ENCODE assay signal across 9 cellular contexts in the genomic region with DNA sequence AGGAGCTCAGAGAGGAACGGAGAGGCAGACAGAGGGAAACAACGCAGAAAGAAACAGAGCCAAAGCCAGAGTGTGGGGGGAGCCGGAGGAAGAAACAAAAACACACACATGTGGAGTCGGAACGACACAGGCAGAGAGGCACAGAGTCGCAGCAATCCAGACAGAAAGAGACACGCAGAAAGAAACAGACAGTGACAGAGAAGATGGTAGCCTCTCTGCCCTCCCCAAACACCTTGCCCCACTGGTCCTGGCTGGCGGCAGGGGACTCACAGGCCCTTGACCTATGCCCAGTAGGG. TPM values are rescaled to one million over a fixed set of nuclear protein-coding genes. Genes with fewer than 3 reads are reported as not detected.
DNase-seq lines count a peak whose midpoint lies in the region; ATAC-seq and TF ChIP-seq lines count a peak whose summit lies in the region.
"Had no signal": no experiment of that assay in that cellular context is flagged by ENCODE, and none has a peak within 500 bp of the region (broad histone marks: within the 10 kb centered on the region; RNA-seq: fewer than 3 reads in every experiment).

No MANE protein-coding gene starts in this region.

- no peaks in the 10 kb centered on the region for H3K9me2 ChIP-seq in PC-9 (ENCODE audit: insufficient read depth)

- H3K4me3 ChIP-seq in GM12864 (ENCODE audit: low read depth, low read length) = peak overlapping the region; percentile 97
- H3K4me3 ChIP-seq in PC-9 = no peak overlapping the region
- peak overlapping the region; percentile 0 to 84 (median 59) for H3K4me3 ChIP-seq in fibroblast of lung (replicated peaks in 1 of 4; ENCODE audit: control extremely low read depth in 1 of 4, insufficient read depth in 1 of 4, low read depth in 3 of 4, low read length in 4 of 4)
- peak overlapping the region; percentile 98 for H3K4me3 ChIP-seq in skeletal muscle satellite cell (ENCODE audit: low read length)

- peak overlapping the region; percentile 10 for H3K9ac ChIP-seq in fibroblast of lung (ENCODE audit: insufficient read depth, low read length)
- H3K9ac ChIP-seq in skeletal muscle satellite cell (ENCODE audit: low read depth, low read length) = peak overlapping the region; percentile 51

- CTCF ChIA-PET in PC-9 (lab: Charles Lee) = interaction anchor here (0.5 to 1.2 kb wide), 2 partner anchors 437 to 490 kb away, joined by 3 read pairs; a partner anchor contains a TSS

- H3K27me3 ChIP-seq in PC-9 (ENCODE audit: insufficient read depth, low read depth) (no peaks in the 10 kb centered on the region), fibroblast of lung (ENCODE audit: control insufficient read depth, insufficient read depth, low read length) (no peaks in the 10 kb centered on the region), skeletal muscle satellite cell (ENCODE audit: control insufficient read depth, insufficient read depth, low read length) (no peaks in the 10 kb centered on the region)

- H3K27ac ChIP-seq in PC-9 = no peak overlapping the region
- H3K27ac ChIP-seq in fibroblast of lung (ENCODE audit: insufficient read depth, low read length) = no peak overlapping the region

- intact Hi-C loops in PC-9 (cut with micrococcal nuclease; ENCODE audit: unreplicated experiment) = no loop called here

- peaks cover 20% of the 10 kb centered on the region for H3F3A ChIP-seq in PC-9 (ENCODE audit: insufficient read depth, low read depth)

- H3K4me1 ChIP-seq in PC-9 (replicated peaks; ENCODE audit: insufficient read depth) (peaks cover 17% of the 10 kb centered on the region), fibroblast of lung (ENCODE audit: control insufficient read depth, extremely low read depth, insufficient read depth, low read length) (peaks cover 19% of the 10 kb centered on the region), skeletal muscle satellite cell (ENCODE audit: control insufficient read depth, insufficient read depth, low read length) (peaks cover 28% of the 10 kb centered on the region)

- H3K4me2 ChIP-seq in PC-9 (peak overlapping the region; percentile 86), fibroblast of lung (ENCODE audit: extremely low read depth, insufficient read depth, low read length) (peak overlapping the region; percentile 97), skeletal muscle satellite cell (ENCODE audit: low read length) (peak overlapping the region; percentile 95)

- H3K9me3 ChIP-seq in PC-9 (ENCODE audit: insufficient read depth, low read depth) (no peaks in the 10 kb centered on the region), fibroblast of lung (ENCODE audit: control insufficient read depth, insufficient read depth, low read depth, low read length) (no peaks in the 10 kb centered on the region), skeletal muscle satellite cell (replicated peaks; ENCODE audit: low read length) (no peaks in the 10 kb centered on the region)

- H3K36me3 ChIP-seq in PC-9 (ENCODE audit: low read depth) = no peaks in the 10 kb centered on the region
- H3K36me3 ChIP-seq in fibroblast of lung (ENCODE audit: control insufficient read depth, insufficient read depth, low read length) = peaks cover 37% of the 10 kb centered on the region
- peaks cover 47% of the 10 kb centered on the region for H3K36me3 ChIP-seq in skeletal muscle satellite cell (ENCODE audit: insufficient read depth, low read length)

- H2AFZ ChIP-seq in PC-9 (no peak overlapping the region), fibroblast of lung (ENCODE audit: low read length) (no peak overlapping the region)

- no peak for ATAC-seq in HG02763 (IDR thresholded peaks at IDR 0.05; ENCODE audit: unreplicated experiment)
- no peak for ATAC-seq in GM21526 (IDR thresholded peaks at IDR 0.05; ENCODE audit: low FRiP score, unreplicated experiment)

- no TSS peak for BruUV-seq in PC-9 (replicated peaks; lab: Mats Ljungman, UMichigan)

- DNase-seq in GM12864 (ENCODE audit: low read depth) (no peak), PC-9 (no peak), fibroblast of lung (ENCODE audit: low read depth in 2 of 2) (no peak), activated gamma-delta T cell treated with Interleukin-2 at 50 U/mL for 16 hours (no peak), Kasumi-1 (lab: John Stamatoyannopoulos, UW) (no peak)
- DNase-seq: NK-92 treated with Interleukin-12 subunit alpha and Interleukin-12 subunit beta, amount 100 ng/mL, for 24 hours had no signal

- TF ChIP-seq CTCF in GM12864 (IDR thresholded peaks at IDR 0.05; ENCODE audit: low read depth, low read length, missing control alignments) (no peak), PC-9 (conservative IDR thresholded peaks at IDR 0.05) (no peak), fibroblast of lung (conservative IDR thresholded peaks at IDR 0.05 in 1 of 2, IDR thresholded peaks at IDR 0.05 in 1 of 2; ENCODE audit: low read depth in 1 of 2, low read length in 2 of 2) (no peak)

- POLR2A ChIA-PET in PC-9 (lab: Charles Lee; ENCODE audit: unreplicated experiment) = no interaction called here

- H4K20me1 ChIP-seq in PC-9 (ENCODE audit: insufficient read depth) (peaks cover 8% of the 10 kb centered on the region; the same call in 1 of the 2 replicates), fibroblast of lung (ENCODE audit: control insufficient read depth, extremely low read depth, insufficient read depth, low read length) (no peaks in the 10 kb centered on the region)

- H3K79me2 ChIP-seq in PC-9 (ENCODE audit: low read depth) = peaks cover 21% of the 10 kb centered on the region
- peaks cover 14% of the 10 kb centered on the region for H3K79me2 ChIP-seq in fibroblast of lung (ENCODE audit: control insufficient read depth, insufficient read depth, low read length)

RNA-seq across cellular contexts. Expression of a gene that starts 1.7 kb away (rescaled TPM):
- total RNA-seq in PC-9 (2021) (40.0 and 53.3 TPM in 2 replicates), fibroblast of lung (15.4 and 23.3 TPM in 2 replicates)
- polyA plus RNA-seq in fibroblast of lung = 14.6 and 19.6 TPM in 2 replicates
- 18.7 and 23.3 TPM in 2 replicates for polyA plus RNA-seq in fibroblast of lung (2012)
- polyA minus RNA-seq in fibroblast of lung (ENCODE audit: low replicate concordance) = 56.2 and 67.3 TPM in 2 replicates
- total RNA-seq in skeletal muscle satellite cell (2012; rRNA removed) = 19.8 and 21.8 TPM in 2 replicates

RNA-seq across cellular contexts. Expression of a gene that starts 21.3 kb away (rescaled TPM):
- total RNA-seq in PC-9 (2021) (9.9 and 11.6 TPM in 2 replicates), fibroblast of lung (0.77 and 2.1 TPM in 2 replicates)
- polyA plus RNA-seq in fibroblast of lung = 0.34 and 0.44 TPM in 2 replicates
- 0.50 and 0.62 TPM in 2 replicates for polyA plus RNA-seq in fibroblast of lung (2012)
- polyA minus RNA-seq in fibroblast of lung (ENCODE audit: low replicate concordance) = 1.8 and 2.2 TPM in 2 replicates
- 0.66 and 0.76 TPM in 2 replicates for total RNA-seq in skeletal muscle satellite cell (2012; rRNA removed)

RNA-seq across cellular contexts. Expression of a gene that starts 33.0 kb away (rescaled TPM):
- total RNA-seq in PC-9 (2021) (123 and 144 TPM in 2 replicates), fibroblast of lung (40.3 and 53.5 TPM in 2 replicates)
- 58.9 and 64.1 TPM in 2 replicates for polyA plus RNA-seq in fibroblast of lung
- 47.5 and 52.1 TPM in 2 replicates for polyA plus RNA-seq in fibroblast of lung (2012)
- polyA minus RNA-seq in fibroblast of lung (ENCODE audit: low replicate concordance) = 35.9 and 43.2 TPM in 2 replicates
- total RNA-seq in skeletal muscle satellite cell (2012; rRNA removed) = 29.1 and 37.8 TPM in 2 replicates

RNA-seq across cellular contexts. Expression of a gene that starts 48.7 kb away (rescaled TPM):
- total RNA-seq in PC-9 (2021) = 16.5 and 18.7 TPM in 2 replicates
- total RNA-seq in fibroblast of lung = 32.9 and 36.3 TPM in 2 replicates
- 13.3 and 20.9 TPM in 2 replicates for polyA plus RNA-seq in fibroblast of lung
- polyA plus RNA-seq in fibroblast of lung (2012) = 9.4 and 16.6 TPM in 2 replicates
- polyA minus RNA-seq in fibroblast of lung (ENCODE audit: low replicate concordance) = 29.8 and 88.3 TPM in 2 replicates
- total RNA-seq in skeletal muscle satellite cell (2012; rRNA removed) = 23.6 and 26.6 TPM in 2 replicates
